In genomic region chr5:93246093-93246855, GRCh38 we compare ENCODE assay signal across 1 cellular context.
A peak's percentile ranks its signal among the peaks of the same experiment; 100 is the strongest.
TF ChIP-seq lines count a peak whose summit lies in the region.

No MANE protein-coding gene starts in this region.

TF ChIP-seq in HepG2, 621 proteins besides CTCF, POLR2A, EP300 and RAD21 (continued from another document and continues in another):
- TF ChIP-seq ARID4A (CRISPR knock-in tag; IDR thresholded peaks at IDR 0.05; ENCODE audit: borderline replicate concordance) = peak; percentile 45; the same call in 1 of the 2 replicates
- no peak for TF ChIP-seq ZNF773 (CRISPR knock-in tag; IDR thresholded peaks at IDR 0.05; ENCODE audit: borderline replicate concordance)
- no peak for TF ChIP-seq FLYWCH1 (CRISPR knock-in tag; IDR thresholded peaks at IDR 0.05)
- TF ChIP-seq ZNF691 (CRISPR knock-in tag; IDR thresholded peaks at IDR 0.05; ENCODE audit: borderline replicate concordance, low read depth) = peak; percentile 60; the same call in 1 of the 2 replicates
- TF ChIP-seq ZKSCAN8 (CRISPR knock-in tag; IDR thresholded peaks at IDR 0.05; ENCODE audit: borderline replicate concordance) = peak; percentile 94
- TF ChIP-seq ZNF629 (CRISPR knock-in tag; conservative IDR thresholded peaks at IDR 0.05) = peak; percentile 45; the same call in 1 of the 2 replicates
- peak; percentile 95 for TF ChIP-seq MED13 (CRISPR knock-in tag; IDR thresholded peaks at IDR 0.05)
- peak; percentile 85 for TF ChIP-seq HMGXB3 (CRISPR knock-in tag; IDR thresholded peaks at IDR 0.05; ENCODE audit: borderline replicate concordance)
- TF ChIP-seq THAP9 (CRISPR knock-in tag; IDR thresholded peaks at IDR 0.05; ENCODE audit: borderline replicate concordance) = no peak
- TF ChIP-seq PHF20 (CRISPR knock-in tag; IDR thresholded peaks at IDR 0.05) = 0 out of 2 replicates have a peak, but pooled peaks have one; percentile 25
- TF ChIP-seq ZNF225 (CRISPR knock-in tag; IDR thresholded peaks at IDR 0.05) = no peak; the same call in 1 of the 2 replicates
- peak; percentile 92 for TF ChIP-seq CEBPG (CRISPR knock-in tag; IDR thresholded peaks at IDR 0.05)
- TF ChIP-seq ELF1 (CRISPR knock-in tag; IDR thresholded peaks at IDR 0.05) = peak; percentile 51; the same call in 1 of the 2 replicates
- no peak for TF ChIP-seq E2F2 (CRISPR knock-in tag; IDR thresholded peaks at IDR 0.05; ENCODE audit: borderline replicate concordance)
- TF ChIP-seq HINFP (CRISPR knock-in tag; IDR thresholded peaks at IDR 0.05; ENCODE audit: low read depth) = peak; percentile 78; the same call in 1 of the 2 replicates
- no peak for TF ChIP-seq MAF1 (CRISPR knock-in tag; IDR thresholded peaks at IDR 0.05; ENCODE audit: borderline replicate concordance)
- TF ChIP-seq ZNF775 (CRISPR knock-in tag; IDR thresholded peaks at IDR 0.05; ENCODE audit: borderline replicate concordance) = no peak; the same call in 1 of the 2 replicates
- TF ChIP-seq FUBP1 (CRISPR knock-in tag; IDR thresholded peaks at IDR 0.05; ENCODE audit: borderline replicate concordance) = no peak
- no peak; the same call in 1 of the 2 replicates for TF ChIP-seq ZNF142 (CRISPR knock-in tag; IDR thresholded peaks at IDR 0.05)
- peak; percentile 43; the same call in 1 of the 2 replicates for TF ChIP-seq SKIL (CRISPR knock-in tag; IDR thresholded peaks at IDR 0.05; ENCODE audit: borderline replicate concordance)
- peak; percentile 61; the same call in 1 of the 2 replicates for TF ChIP-seq KMT2B (CRISPR knock-in tag; IDR thresholded peaks at IDR 0.05)
- peak; percentile 84 for TF ChIP-seq NKX3-1 (CRISPR knock-in tag; IDR thresholded peaks at IDR 0.05)
- no peak for TF ChIP-seq HOXA7 (CRISPR knock-in tag; IDR thresholded peaks at IDR 0.05)
- peak; percentile 100 for TF ChIP-seq TBX2 (CRISPR knock-in tag; IDR thresholded peaks at IDR 0.05; ENCODE audit: borderline replicate concordance)
- TF ChIP-seq FOXK1 (CRISPR knock-in tag; IDR thresholded peaks at IDR 0.05; ENCODE audit: borderline replicate concordance, low read depth) = peak; percentile 99
